18 cellular contexts compared by ENCODE assay signal in the genomic region with DNA sequence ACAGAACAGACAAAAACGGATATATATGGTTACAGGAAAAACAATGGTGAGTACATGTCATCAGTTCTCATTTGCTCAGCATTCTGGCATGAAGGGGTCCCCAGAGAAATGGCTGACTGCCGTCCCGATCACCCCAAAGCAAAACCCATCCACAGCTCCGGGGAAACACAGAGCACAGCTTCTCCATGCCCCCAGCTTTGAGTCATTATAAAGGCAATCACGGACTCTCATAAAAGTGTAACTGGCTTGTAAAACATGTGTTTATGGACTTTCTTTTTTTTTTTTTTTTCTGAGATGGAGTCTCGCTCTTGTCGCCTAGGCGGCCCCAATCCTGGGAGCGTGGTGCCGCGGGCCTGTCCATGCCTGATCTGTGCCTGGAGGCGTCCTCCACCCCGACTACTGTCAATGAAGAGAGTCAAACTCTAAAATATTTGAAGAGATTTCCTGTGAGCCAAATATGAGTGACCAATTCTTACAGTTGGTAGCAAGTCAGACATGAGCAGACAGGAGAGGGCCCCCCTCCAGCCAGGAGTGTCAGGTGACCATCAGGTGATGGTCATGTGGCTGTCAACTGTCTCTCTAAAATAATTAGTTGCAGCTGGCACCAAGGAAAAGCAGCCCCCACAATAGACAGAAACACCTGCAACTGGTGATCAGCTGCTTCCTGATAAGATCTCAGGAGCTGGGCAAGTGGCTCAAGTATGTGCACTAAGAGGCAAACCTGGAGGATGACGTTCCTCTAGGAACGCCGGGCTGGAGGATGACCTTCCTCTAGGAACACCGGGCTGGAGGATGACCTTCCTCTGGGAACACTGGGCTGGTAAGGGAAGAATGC. TPM values are rescaled to one million over a fixed set of nuclear protein-coding genes. Genes with fewer than 3 reads are reported as not detected.
DNase-seq lines count a peak whose midpoint lies in the region; ATAC-seq and TF ChIP-seq lines count a peak whose summit lies in the region.
"Had no signal": no experiment of that assay in that cellular context is flagged by ENCODE, and none has a peak within 500 bp of the region (broad histone marks: within the 10 kb centered on the region; RNA-seq: fewer than 3 reads in every experiment).

No MANE protein-coding gene starts in this region.

- peak; percentile 33 for DNase-seq in DMS53 (lab: John Stamatoyannopoulos, UW)
- DNase-seq in DMS53 treated with DMSO at 0.1 percent for 48 hours (lab: John Stamatoyannopoulos, UW; ENCODE audit: unreplicated experiment): no peak
- peak; percentile 58 for DNase-seq in NCI-H69 (lab: John Stamatoyannopoulos, UW)
- peak; percentile 28 for DNase-seq in endodermal cell
- DNase-seq in progenitor cell of endocrine pancreas (ENCODE audit: low spot score, unreplicated experiment): no peak
- DNase-seq in stimulated activated CD4-positive, alpha-beta T cell treated with anti-CD3 and anti-CD28 coated beads, Interleukin-4, amount 100 ng/mL, for 4 hours: no peak
- no peak for DNase-seq in activated CD4-positive, alpha-beta memory T cell treated with anti-CD3 and anti-CD28 coated beads for 36 hours
- DNase-seq: 8988T; activated effector memory CD4-positive, alpha-beta T cell treated with anti-CD3 and anti-CD28 coated beads, Interleukin-2, amount 50 U/mL, for 16 hours; colonic mucosa; GOT3; NCI-H187 treated with DMSO at 0.1 percent for 48 hours; stimulated activated naive CD8-positive, alpha-beta T cell treated with anti-CD3 and anti-CD28 coated beads, Interleukin-15, Interleukin-2, amounts not matched to agents 100 U/mL and 50 U/mL, for 24 hours had no signal

- H3K27me3 Mint-ChIP-seq in endodermal cell (ENCODE audit: insufficient read depth): peaks cover 1% of the 10 kb centered on the region
- peaks cover 3% of the 10 kb centered on the region for H3K27me3 Mint-ChIP-seq in progenitor cell of endocrine pancreas
- peaks cover 4% of the 10 kb centered on the region for H3K27me3 Mint-ChIP-seq in activated CD4-positive, alpha-beta memory T cell treated with anti-CD3 and anti-CD28 coated beads for 36 hours

- H3K9me3 ChIP-seq in endodermal cell (ENCODE audit: control insufficient read depth, low read length): no peaks in the 10 kb centered on the region
- H3K9me3 ChIP-seq: ascending aorta, colonic mucosa, uterus had no signal

- H3K36me3 ChIP-seq in endodermal cell (ENCODE audit: control insufficient read depth, insufficient read depth, low read length): no peaks in the 10 kb centered on the region
- H3K36me3 ChIP-seq: ascending aorta, colonic mucosa, uterus had no signal

- no peak overlapping the region for H3K27ac Mint-ChIP-seq in endodermal cell
- H3K27ac Mint-ChIP-seq in progenitor cell of endocrine pancreas: peak overlapping the region; percentile 31
- H3K27ac Mint-ChIP-seq in activated CD4-positive, alpha-beta memory T cell treated with anti-CD3 and anti-CD28 coated beads for 36 hours: no peak overlapping the region

- H3K4me1 Mint-ChIP-seq in endodermal cell: peaks cover 7% of the 10 kb centered on the region
- peaks cover 16% of the 10 kb centered on the region for H3K4me1 Mint-ChIP-seq in progenitor cell of endocrine pancreas (ENCODE audit: low read depth)
- peaks cover 34% of the 10 kb centered on the region for H3K4me1 Mint-ChIP-seq in activated CD4-positive, alpha-beta memory T cell treated with anti-CD3 and anti-CD28 coated beads for 36 hours (ENCODE audit: low read depth)

- POLR2A ChIA-PET in activated CD4-positive, alpha-beta memory T cell treated with anti-CD3 and anti-CD28 coated beads for 36 hours (lab: Charles Lee): interaction anchor here (0.5 kb wide), 1 partner anchor 58 kb away, joined by 4 read pairs; no protein-coding TSS in a partner anchor

- no peak for TF ChIP-seq CTCF in endodermal cell (conservative IDR thresholded peaks at IDR 0.05)
- no peak for TF ChIP-seq CTCF in progenitor cell of endocrine pancreas (IDR thresholded peaks at IDR 0.05; ENCODE audit: unreplicated experiment)

- no peaks in the 10 kb centered on the region for H3K36me3 Mint-ChIP-seq in endodermal cell (ENCODE audit: low read depth)
- H3K36me3 Mint-ChIP-seq in progenitor cell of endocrine pancreas (ENCODE audit: insufficient read depth): no peaks in the 10 kb centered on the region
- H3K36me3 Mint-ChIP-seq in activated CD4-positive, alpha-beta memory T cell treated with anti-CD3 and anti-CD28 coated beads for 36 hours: peaks cover 2% of the 10 kb centered on the region

- no peak overlapping the region for H3K27ac ChIP-seq in endodermal cell (ENCODE audit: low read depth, low read length)
- H3K27ac ChIP-seq: ascending aorta, colonic mucosa, SK-N-MC, uterus had no signal

- no peak overlapping the region for H3K9ac ChIP-seq in endodermal cell (ENCODE audit: extremely low read depth, low read length, poor library complexity, severe bottlenecking)

- intact Hi-C loops in activated CD4-positive, alpha-beta memory T cell treated with anti-CD3 and anti-CD28 coated beads for 36 hours (cut with micrococcal nuclease): no loop called here

- H3K9me3 Mint-ChIP-seq in endodermal cell (no peaks in the 10 kb centered on the region), progenitor cell of endocrine pancreas (ENCODE audit: low read depth) (no peaks in the 10 kb centered on the region)
- H3K9me3 Mint-ChIP-seq in activated CD4-positive, alpha-beta memory T cell treated with anti-CD3 and anti-CD28 coated beads for 36 hours: no peaks in the 10 kb centered on the region

- WGBS in endodermal cell (ENCODE audit: insufficient coverage in 1 of 2, insufficient read length in 1 of 2), 2 experiments: 85 to 89% methylated on average over 8 to 17 of the region's 17 CpGs

- H3K4me1 ChIP-seq in endodermal cell (ENCODE audit: control insufficient read depth, insufficient read depth, low read length): no peaks in the 10 kb centered on the region
- H3K4me1 ChIP-seq: ascending aorta, colonic mucosa, uterus had no signal

- CTCF ChIA-PET in activated CD4-positive, alpha-beta memory T cell treated with anti-CD3 and anti-CD28 coated beads for 36 hours (lab: Charles Lee): no interaction called here

- H3K4me3 ChIP-seq in endodermal cell (ENCODE audit: low read length): no peak overlapping the region
- H3K4me3 ChIP-seq: ascending aorta, colonic mucosa, lung, SK-N-MC, uterus had no signal

- H3K4me3 Mint-ChIP-seq in endodermal cell (no peak overlapping the region), progenitor cell of endocrine pancreas (ENCODE audit: low read depth) (no peak overlapping the region)
- no peak overlapping the region for H3K4me3 Mint-ChIP-seq in activated CD4-positive, alpha-beta memory T cell treated with anti-CD3 and anti-CD28 coated beads for 36 hours

- no peaks in the 10 kb centered on the region for H3K27me3 ChIP-seq in endodermal cell (ENCODE audit: control insufficient read depth, insufficient read depth, low read length, poor library complexity, severe bottlenecking)
- H3K27me3 ChIP-seq: ascending aorta, colonic mucosa, uterus had no signal

- no peak for ATAC-seq in GM19455 (IDR thresholded peaks at IDR 0.05; ENCODE audit: unreplicated experiment)
- ATAC-seq: stimulated activated naive CD8-positive, alpha-beta T cell treated with anti-CD3 and anti-CD28 coated beads, Interleukin-15, Interleukin-2, amounts not matched to agents 100 U/mL and 50 U/mL, for 24 hours had no signal

RNA-seq across cellular contexts. Expression of a gene that starts 21.7 kb away (rescaled TPM):
- 10 to 100 TPM; 22.8 to 27.0 TPM for total RNA-seq in endodermal cell
- polyA plus RNA-seq in endodermal cell (2013, experiment 1 of 2): 16.6 TPM
- 16.3 TPM for polyA plus RNA-seq in endodermal cell (2013, experiment 2 of 2)
- 33.6 and 34.4 TPM in 2 replicates for total RNA-seq in progenitor cell of endocrine pancreas
- 10 to 100 TPM; 29.2 to 31.3 TPM for total RNA-seq in activated CD4-positive, alpha-beta memory T cell treated with anti-CD3 and anti-CD28 coated beads for 36 hours

RNA-seq across cellular contexts. Expression of a gene that starts 34.8 kb away (rescaled TPM):
- 10 to 100 TPM; 80.9 to 88.3 TPM for total RNA-seq in endodermal cell
- 46.5 TPM for polyA plus RNA-seq in endodermal cell (2013, experiment 1 of 2)
- 45.2 TPM for polyA plus RNA-seq in endodermal cell (2013, experiment 2 of 2)
- total RNA-seq in progenitor cell of endocrine pancreas: 89.1 and 95.7 TPM in 2 replicates
- total RNA-seq in activated CD4-positive, alpha-beta memory T cell treated with anti-CD3 and anti-CD28 coated beads for 36 hours: 10 to 100 TPM; 36.6 to 37.8 TPM

Comparison
In these comparisons a context has a peak if more than half of its experiments do, and no peak if none do; other contexts are left out.
1. DNase-seq: peak in DMS53 (single experiment), NCI-H69 (single experiment) and endodermal cell (single experiment); none in DMS53 treated with DMSO at 0.1 percent for 48 hours (single experiment), progenitor cell of endocrine pancreas (single experiment), stimulated activated CD4-positive, alpha-beta T cell treated with anti-CD3 and anti-CD28 coated beads, Interleukin-4, amount 100 ng/mL, for 4 hours (0 of 2) and activated CD4-positive, alpha-beta memory T cell treated with anti-CD3 and anti-CD28 coated beads for 36 hours (single experiment).